8 cellular contexts compared by ENCODE assay signal in genomic region chr3:45760878-45761711, GRCh38. TPM values are rescaled to one million over a fixed set of nuclear protein-coding genes. Genes with fewer than 3 reads are reported as not detected.
DNase-seq lines count a peak whose midpoint lies in the region; ATAC-seq, FAIRE-seq and TF ChIP-seq lines count a peak whose summit lies in the region.

No MANE protein-coding gene starts in this region.

- POLR2A ChIA-PET in CD8-positive, alpha-beta memory T cell (lab: Charles Lee), result interaction anchor here (0.5 to 0.6 kb wide), 2 partner anchors 91 to 1559 kb away, joined by 3 read pairs; no protein-coding TSS in a partner anchor

- no peaks in the 10 kb centered on the region for H3K9me3 Mint-ChIP-seq in CD8-positive, alpha-beta memory T cell
- H3K9me3 Mint-ChIP-seq in activated T-cell treated with anti-CD3 and anti-CD28 coated beads, Interleukin-2, amount 50 U/mL, for 24 hours, result no peaks in the 10 kb centered on the region

- H3K4me1 ChIP-seq in CD8-positive, alpha-beta memory T cell (ENCODE audit: insufficient read depth, low read length), result no peaks in the 10 kb centered on the region
- no peaks in the 10 kb centered on the region for H3K4me1 ChIP-seq in pancreas

- no peak overlapping the region for H3K4me3 Mint-ChIP-seq in CD8-positive, alpha-beta memory T cell
- no peak overlapping the region for H3K4me3 Mint-ChIP-seq in activated T-cell treated with anti-CD3 and anti-CD28 coated beads, Interleukin-2, amount 50 U/mL, for 24 hours

- intact Hi-C loops in pancreas (cut with DNase I), result loop anchor here in 1 of 3 donors (10.0 kb wide), 2 partner anchors 164 to 324 kb away; no protein-coding TSS in a partner anchor

- no peak overlapping the region for H3K27ac ChIP-seq in CD8-positive, alpha-beta memory T cell (ENCODE audit: low read depth, low read length)
- no peak overlapping the region for H3K27ac ChIP-seq in pancreas

- no peaks in the 10 kb centered on the region for H3K36me3 Mint-ChIP-seq in CD8-positive, alpha-beta memory T cell
- no peaks in the 10 kb centered on the region for H3K36me3 Mint-ChIP-seq in activated T-cell treated with anti-CD3 and anti-CD28 coated beads, Interleukin-2, amount 50 U/mL, for 24 hours (ENCODE audit: low read depth)

- peak; percentile 20 to 62 (median 27) for DNase-seq in CD8-positive, alpha-beta memory T cell
- peak; percentile 66 for DNase-seq in HCEC 1CT
- DNase-seq in NCI-H82 treated with DMSO at 0.1 percent for 48 hours (lab: John Stamatoyannopoulos, UW; ENCODE audit: unreplicated experiment), result peak; percentile 7
- DNase-seq in activated T-cell treated with anti-CD3 and anti-CD28 coated beads, Interleukin-2, amount 50 U/mL, for 24 hours, result peak; percentile 56
- DNase-seq in germinal center (ENCODE audit: low spot score), result peak; percentile 59
- peak in 4 of 6 donors; percentile 41 to 66 (median 46) for DNase-seq in pancreas

- no peaks in the 10 kb centered on the region for H3K36me3 ChIP-seq in CD8-positive, alpha-beta memory T cell (ENCODE audit: insufficient read depth, low read length)
- no peaks in the 10 kb centered on the region for H3K36me3 ChIP-seq in pancreas

- no peaks in the 10 kb centered on the region for H3K9me3 ChIP-seq in CD8-positive, alpha-beta memory T cell (ENCODE audit: low read length)
- H3K9me3 ChIP-seq in pancreas, result no peaks in the 10 kb centered on the region

- CTCF ChIA-PET in CD8-positive, alpha-beta memory T cell (lab: Charles Lee), result interaction anchor here (0.6 to 5.9 kb wide), 13 partner anchors 10 to 608 kb away, joined by 3 to 42 read pairs (median 5); partner anchors contain the start of gene LZTFL1

- no peaks in the 10 kb centered on the region for H3K27me3 ChIP-seq in CD8-positive, alpha-beta memory T cell (ENCODE audit: insufficient read depth, low read length, poor library complexity, severe bottlenecking)
- no peaks in the 10 kb centered on the region for H3K27me3 ChIP-seq in pancreas

- H3K4me1 Mint-ChIP-seq in CD8-positive, alpha-beta memory T cell, result peaks cover 2 to 5% (median 4%) of the 10 kb centered on the region in 3 donors
- peaks cover 3% of the 10 kb centered on the region for H3K4me1 Mint-ChIP-seq in activated T-cell treated with anti-CD3 and anti-CD28 coated beads, Interleukin-2, amount 50 U/mL, for 24 hours (ENCODE audit: low read depth)

- FAIRE-seq in pancreas (lab: Jason Lieb, UNC), result no peak

- 32 to 33% methylated on average over 13 to 14 of the region's 14 CpGs for WGBS in pancreas, 2 donors

- peaks cover 4 to 6% of the 10 kb centered on the region in 2 donors for H3K27me3 Mint-ChIP-seq in CD8-positive, alpha-beta memory T cell
- H3K27me3 Mint-ChIP-seq in activated T-cell treated with anti-CD3 and anti-CD28 coated beads, Interleukin-2, amount 50 U/mL, for 24 hours, result peaks cover 7% of the 10 kb centered on the region

- peak; percentile 85 to 97 (median 94) for ATAC-seq in pancreas
- no peak for ATAC-seq in HG03439 (IDR thresholded peaks at IDR 0.05; ENCODE audit: unreplicated experiment)
- ATAC-seq in GM21526 (IDR thresholded peaks at IDR 0.05; ENCODE audit: low FRiP score, unreplicated experiment), result no peak

- no peak overlapping the region for H3K4me3 ChIP-seq in CD8-positive, alpha-beta memory T cell (ENCODE audit: low read length)
- no peak overlapping the region for H3K4me3 ChIP-seq in pancreas

- peak overlapping the region in 1 of 8 donors; percentile 17 for H3K27ac Mint-ChIP-seq in CD8-positive, alpha-beta memory T cell
- H3K27ac Mint-ChIP-seq in activated T-cell treated with anti-CD3 and anti-CD28 coated beads, Interleukin-2, amount 50 U/mL, for 24 hours, result no peak overlapping the region

- TF ChIP-seq CTCF in pancreas (IDR thresholded peaks at IDR 0.05), result peak; percentile 53 to 67 (median 64)

RNA-seq across cellular contexts. Expression of gene SLC6A20, which starts 35.2 kb away (rescaled TPM):
- not detected for total RNA-seq in CD8-positive, alpha-beta memory T cell
- polyA plus RNA-seq in CD8-positive, alpha-beta memory T cell, result not detected
- total RNA-seq in pancreas, result 10 to 100 TPM in 1 of 6 donors, 1 to 10 TPM in 5; 3.1 to 11.3 (median 5.7) TPM
- 1 to 10 TPM; 3.2 to 7.7 TPM for polyA plus RNA-seq in pancreas

Comparison
In these comparisons a context has a peak if more than half of its experiments do, and no peak if none do; other contexts are left out.
1. DNase-seq: peak in every context shown above with its lines; median percentile 66 in HCEC 1CT; 59 in germinal center; 56 in activated T-cell treated with anti-CD3 and anti-CD28 coated beads, Interleukin-2, amount 50 U/mL, for 24 hours; 46 in pancreas; 27 in CD8-positive, alpha-beta memory T cell; 7 in NCI-H82 treated with DMSO at 0.1 percent for 48 hours.
2. ATAC-seq: peak in pancreas (4 of 4); none in HG03439 (single experiment) and GM21526 (single experiment).